8 cellular contexts compared by ENCODE assay signal in genomic region chr16:85553436-85554113, GRCh38. TPM values are rescaled to one million over a fixed set of nuclear protein-coding genes. Genes with fewer than 3 reads are reported as not detected.
DNase-seq lines count a peak whose midpoint lies in the region; ATAC-seq and TF ChIP-seq lines count a peak whose summit lies in the region.

No MANE protein-coding gene starts in this region.

- CTCF ChIA-PET in activated CD8-positive, alpha-beta T cell treated with anti-CD3 and anti-CD28 coated beads, Interleukin-2, amount 10 ng/mL, durations not matched to agents 7 days and 5 days (lab: Charles Lee): interaction anchor here (0.9 to 4.5 kb wide), 16 partner anchors 11 to 245 kb away, joined by 3 to 69 read pairs (median 6); no protein-coding TSS in a partner anchor
- CTCF ChIA-PET in naive thymus-derived CD4-positive, alpha-beta T cell (lab: Charles Lee): interaction anchor here (0.5 to 1.9 kb wide), 7 partner anchors 16 to 433 kb away, joined by 3 to 6 read pairs (median 3); no protein-coding TSS in a partner anchor

- H3K27me3 Mint-ChIP-seq in activated CD8-positive, alpha-beta T cell treated with anti-CD3 and anti-CD28 coated beads, Interleukin-2, amount 10 ng/mL, durations not matched to agents 7 days and 5 days (ENCODE audit: low read depth): no peaks in the 10 kb centered on the region
- peaks cover 0 to 15% (median 0%) of the 10 kb centered on the region in 5 donors for H3K27me3 Mint-ChIP-seq in naive thymus-derived CD4-positive, alpha-beta T cell

- H3K27ac Mint-ChIP-seq in activated CD8-positive, alpha-beta T cell treated with anti-CD3 and anti-CD28 coated beads, Interleukin-2, amount 10 ng/mL, durations not matched to agents 7 days and 5 days: peak overlapping the region; percentile 93
- H3K27ac Mint-ChIP-seq in naive thymus-derived CD4-positive, alpha-beta T cell: peak overlapping the region; percentile 72 to 97 (median 89)

- POLR2A ChIA-PET in activated CD8-positive, alpha-beta T cell treated with anti-CD3 and anti-CD28 coated beads, Interleukin-2, amount 10 ng/mL, durations not matched to agents 7 days and 5 days (lab: Charles Lee): interaction anchor here (0.6 to 6.1 kb wide), 12 partner anchors 9 to 957 kb away, joined by 3 to 67 read pairs (median 5); partner anchors contain the start of gene GSE1
- POLR2A ChIA-PET in naive thymus-derived CD4-positive, alpha-beta T cell (lab: Charles Lee): interaction anchor here (0.9 to 1.3 kb wide), 4 partner anchors 8 to 24 kb away, joined by 3 to 5 read pairs (median 4); no protein-coding TSS in a partner anchor

- H3K4me1 Mint-ChIP-seq in activated CD8-positive, alpha-beta T cell treated with anti-CD3 and anti-CD28 coated beads, Interleukin-2, amount 10 ng/mL, durations not matched to agents 7 days and 5 days (ENCODE audit: low read depth): peaks cover 35% of the 10 kb centered on the region
- peaks cover 18 to 41% (median 27%) of the 10 kb centered on the region in 7 donors for H3K4me1 Mint-ChIP-seq in naive thymus-derived CD4-positive, alpha-beta T cell

- peaks cover 13 to 21% of the 10 kb centered on the region in 2 donors for H3K4me1 ChIP-seq in naive thymus-derived CD4-positive, alpha-beta T cell (ENCODE audit: control insufficient read depth in 2 of 2, insufficient read depth in 2 of 2, low read length in 2 of 2)
- H3K4me1 ChIP-seq in uterus: peaks cover 0 to 13% of the 10 kb centered on the region in 2 donors

- H3K36me3 Mint-ChIP-seq in activated CD8-positive, alpha-beta T cell treated with anti-CD3 and anti-CD28 coated beads, Interleukin-2, amount 10 ng/mL, durations not matched to agents 7 days and 5 days (ENCODE audit: low read depth): peaks cover 6% of the 10 kb centered on the region
- peaks cover 0 to 4% (median 0%) of the 10 kb centered on the region in 5 donors for H3K36me3 Mint-ChIP-seq in naive thymus-derived CD4-positive, alpha-beta T cell

- no peaks in the 10 kb centered on the region for H3K27me3 ChIP-seq in naive thymus-derived CD4-positive, alpha-beta T cell (ENCODE audit: control insufficient read depth in 2 of 2, insufficient read depth in 2 of 2, low read length in 2 of 2)
- no peaks in the 10 kb centered on the region for H3K27me3 ChIP-seq in uterus

- intact Hi-C loops in naive thymus-derived CD4-positive, alpha-beta T cell (cut with micrococcal nuclease): loop anchor here (2.0 to 10.0 kb wide), 9 partner anchors 25 to 1437 kb away; partner anchors contain the start of gene MBTPS1 (in 1 of the 2)
- intact Hi-C loops in uterus (cut with DNase I; ENCODE audit: low total_unique reads): no loop called here

- peak overlapping the region; percentile 83 for H3K27ac ChIP-seq in naive thymus-derived CD4-positive, alpha-beta T cell (ENCODE audit: low read depth, low read length)
- H3K27ac ChIP-seq in uterus: peak overlapping the region; percentile 90 to 91

- H3K9me3 ChIP-seq in naive thymus-derived CD4-positive, alpha-beta T cell (ENCODE audit: control insufficient read depth in 2 of 3, low read length in 3 of 3): no peaks in the 10 kb centered on the region
- H3K9me3 ChIP-seq in uterus: no peaks in the 10 kb centered on the region

- peak overlapping the region; percentile 88 for H3K4me3 ChIP-seq in naive thymus-derived CD4-positive, alpha-beta T cell (ENCODE audit: low read length)
- H3K4me3 ChIP-seq in uterus: peak overlapping the region; percentile 78 to 87

- no peaks in the 10 kb centered on the region for H3K9me3 Mint-ChIP-seq in activated CD8-positive, alpha-beta T cell treated with anti-CD3 and anti-CD28 coated beads, Interleukin-2, amount 10 ng/mL, durations not matched to agents 7 days and 5 days (ENCODE audit: insufficient read depth)
- no peaks in the 10 kb centered on the region for H3K9me3 Mint-ChIP-seq in naive thymus-derived CD4-positive, alpha-beta T cell

- H3K36me3 ChIP-seq in naive thymus-derived CD4-positive, alpha-beta T cell (ENCODE audit: control insufficient read depth in 2 of 3, insufficient read depth in 3 of 3, low read length in 3 of 3): peaks cover 0 to 9% (median 0%) of the 10 kb centered on the region in 3 experiments
- H3K36me3 ChIP-seq in uterus: no peaks in the 10 kb centered on the region

- ATAC-seq in HG02840 (IDR thresholded peaks at IDR 0.05; ENCODE audit: low FRiP score, unreplicated experiment) (peak; percentile 2), esophagus mucosa (peak; percentile 19)
- peak; percentile 31 for ATAC-seq in activated CD8-positive, alpha-beta T cell treated with anti-CD3 and anti-CD28 coated beads, Interleukin-2, amount 10 ng/mL, durations not matched to agents 7 days and 5 days
- ATAC-seq in naive thymus-derived CD4-positive, alpha-beta T cell: peak; percentile 43

- TF ChIP-seq CTCF in GM12874 (IDR thresholded peaks at IDR 0.05; ENCODE audit: insufficient read depth, low read depth, low read length) (peak; percentile 17; the same call in 1 of the 2 replicates), uterus (IDR thresholded peaks at IDR 0.05) (peak; percentile 6 to 44 (median 32))

- peak overlapping the region; percentile 83 for H3K4me3 Mint-ChIP-seq in activated CD8-positive, alpha-beta T cell treated with anti-CD3 and anti-CD28 coated beads, Interleukin-2, amount 10 ng/mL, durations not matched to agents 7 days and 5 days
- H3K4me3 Mint-ChIP-seq in naive thymus-derived CD4-positive, alpha-beta T cell: peak overlapping the region; percentile 86 to 98 (median 92)

- DNase-seq in A172 (ENCODE audit: low spot score) (peak; percentile 41), NCI-H2171 treated with DMSO at 0.1 percent for 48 hours (lab: John Stamatoyannopoulos, UW) (peak; percentile 73), uterus (peak; percentile 46 to 64)
- peak; percentile 67 for DNase-seq in activated CD8-positive, alpha-beta T cell treated with anti-CD3 and anti-CD28 coated beads, Interleukin-2, amount 10 ng/mL, durations not matched to agents 7 days and 5 days
- peak in 6 of 9 donors; percentile 20 to 53 (median 30) for DNase-seq in naive thymus-derived CD4-positive, alpha-beta T cell

- TF ChIP-seq POLR2A in uterus (IDR thresholded peaks at IDR 0.05): peak in 1 of 2 donors; percentile 26

RNA-seq across cellular contexts. Expression of gene GSE1, which starts 59.5 kb away (rescaled TPM):
- 9.7 and 13.4 TPM in 2 replicates for total RNA-seq in A172 (2014; rRNA removed; shearing (Covaris generic))
- total RNA-seq in activated CD8-positive, alpha-beta T cell treated with anti-CD3 and anti-CD28 coated beads, Interleukin-2, amount 10 ng/mL, durations not matched to agents 7 days and 5 days: 10 to 100 TPM; 48.9 to 51.4 TPM
- 23.9 TPM for total RNA-seq in esophagus mucosa
- total RNA-seq in naive thymus-derived CD4-positive, alpha-beta T cell: 10 to 100 TPM in 4 of 5 experiments, 1 to 10 TPM in 1; 8.7 to 69.2 (median 33.3) TPM
- polyA plus RNA-seq in naive thymus-derived CD4-positive, alpha-beta T cell: under 1 TPM; 0.18 to 0.37 TPM
- 100 to 1,000 TPM in 1 of 4 donors, 10 to 100 TPM in 3; 32.6 to 128 (median 73.9) TPM for total RNA-seq in uterus

Comparison
In these comparisons a context has a peak if more than half of its experiments do, and no peak if none do; other contexts are left out.
1. Peak in every context shown above with its lines: DNase-seq, ATAC-seq, H3K4me3 ChIP-seq and H3K27ac ChIP-seq.